1 cellular context compared by ENCODE assay signal in the genomic region with DNA sequence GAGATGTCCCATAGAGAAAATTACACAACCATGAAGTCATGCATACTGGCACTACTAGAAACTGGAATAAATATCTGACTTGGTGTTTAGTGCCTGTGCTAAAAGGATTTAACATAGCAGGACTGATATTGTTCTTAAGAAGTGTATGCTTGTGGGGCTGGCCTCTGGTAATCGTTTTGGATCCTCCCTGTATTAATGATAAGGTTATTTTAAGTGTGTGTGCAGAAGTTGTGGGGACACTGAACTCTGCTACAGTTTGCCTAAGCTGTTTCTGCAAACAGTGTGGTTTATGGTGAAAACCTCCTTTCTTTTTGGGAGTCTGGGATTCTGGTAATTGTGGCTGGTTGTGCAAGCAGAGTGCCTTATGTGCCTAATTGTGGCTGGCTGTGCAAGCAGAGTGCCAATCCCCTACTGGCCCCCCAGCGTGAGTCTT.
TF ChIP-seq lines count a peak whose summit lies in the region.

No MANE protein-coding gene starts in this region.

TF ChIP-seq in WTC11, 78 proteins besides CTCF, POLR2A, EP300 and RAD21 (continued from another document):
- no peak for TF ChIP-seq KAT7 (CRISPR knock-in tag; IDR thresholded peaks at IDR 0.05; ENCODE audit: borderline replicate concordance)
- no peak for TF ChIP-seq ZNF138 (CRISPR knock-in tag; conservative IDR thresholded peaks at IDR 0.05)
- TF ChIP-seq ATF1 (CRISPR knock-in tag; IDR thresholded peaks at IDR 0.05), result no peak
- TF ChIP-seq, protein P1, sequence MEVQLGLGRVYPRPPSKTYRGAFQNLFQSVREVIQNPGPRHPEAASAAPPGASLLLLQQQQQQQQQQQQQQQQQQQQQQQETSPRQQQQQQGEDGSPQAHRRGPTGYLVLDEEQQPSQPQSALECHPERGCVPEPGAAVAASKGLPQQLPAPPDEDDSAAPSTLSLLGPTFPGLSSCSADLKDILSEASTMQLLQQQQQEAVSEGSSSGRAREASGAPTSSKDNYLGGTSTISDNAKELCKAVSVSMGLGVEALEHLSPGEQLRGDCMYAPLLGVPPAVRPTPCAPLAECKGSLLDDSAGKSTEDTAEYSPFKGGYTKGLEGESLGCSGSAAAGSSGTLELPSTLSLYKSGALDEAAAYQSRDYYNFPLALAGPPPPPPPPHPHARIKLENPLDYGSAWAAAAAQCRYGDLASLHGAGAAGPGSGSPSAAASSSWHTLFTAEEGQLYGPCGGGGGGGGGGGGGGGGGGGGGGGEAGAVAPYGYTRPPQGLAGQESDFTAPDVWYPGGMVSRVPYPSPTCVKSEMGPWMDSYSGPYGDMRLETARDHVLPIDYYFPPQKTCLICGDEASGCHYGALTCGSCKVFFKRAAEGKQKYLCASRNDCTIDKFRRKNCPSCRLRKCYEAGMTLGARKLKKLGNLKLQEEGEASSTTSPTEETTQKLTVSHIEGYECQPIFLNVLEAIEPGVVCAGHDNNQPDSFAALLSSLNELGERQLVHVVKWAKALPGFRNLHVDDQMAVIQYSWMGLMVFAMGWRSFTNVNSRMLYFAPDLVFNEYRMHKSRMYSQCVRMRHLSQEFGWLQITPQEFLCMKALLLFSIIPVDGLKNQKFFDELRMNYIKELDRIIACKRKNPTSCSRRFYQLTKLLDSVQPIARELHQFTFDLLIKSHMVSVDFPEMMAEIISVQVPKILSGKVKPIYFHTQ (CRISPR knock-in tag; IDR thresholded peaks at IDR 0.05), result no peak
- no peak for TF ChIP-seq FOXP1 (CRISPR knock-in tag; IDR thresholded peaks at IDR 0.05; ENCODE audit: borderline replicate concordance)
- TF ChIP-seq HMGA2 (CRISPR knock-in tag; IDR thresholded peaks at IDR 0.05), result no peak
